Comparison of ENCODE assay signal across 8 cellular contexts in genomic region chr15:75625542-75626347, GRCh38. TPM values are rescaled to one million over a fixed set of nuclear protein-coding genes. Genes with fewer than 3 reads are reported as not detected.
DNase-seq lines count a peak whose midpoint lies in the region; ATAC-seq and TF ChIP-seq lines count a peak whose summit lies in the region.

SNUPN (minus strand) TSS chr15:75625725; CDS start chr15:75621051, 4,674 bp downstream.

- peaks cover 2% of the 10 kb centered on the region for H3K79me2 ChIP-seq in fibroblast of lung (ENCODE audit: control insufficient read depth, insufficient read depth, low read length)

- H2AFZ ChIP-seq in fibroblast of lung (ENCODE audit: low read length), result peak within 1 kb of the TSS; percentile 87

- H3K36me3 ChIP-seq in RWPE2 (ENCODE audit: low read depth) (no peaks in the 10 kb centered on the region), fibroblast of lung (ENCODE audit: control insufficient read depth, insufficient read depth, low read length) (no peaks in the 10 kb centered on the region)
- H3K36me3 ChIP-seq in naive thymus-derived CD4-positive, alpha-beta T cell (ENCODE audit: control insufficient read depth in 2 of 3, insufficient read depth in 3 of 3, low read length in 3 of 3), result peaks cover 0 to 4% (median 0%) of the 10 kb centered on the region in 3 experiments

- H3K4me3 Mint-ChIP-seq in activated T-helper 17 cell treated with anti-CD3 and anti-CD28 coated beads, Interleukin-2, amount 50 U/mL, for 72 hours, result peak within 1 kb of the TSS; percentile 96
- peak within 1 kb of the TSS; percentile 85 to 99 (median 92) for H3K4me3 Mint-ChIP-seq in naive thymus-derived CD4-positive, alpha-beta T cell
- H3K4me3 Mint-ChIP-seq in stimulated activated naive B cell treated with anti-CD40 and anti-IgM and Interleukin-4, amounts not matched to agents 10 μg/mL and 1 μg/mL and 100 μg/mL, for 72 hours, result peak within 1 kb of the TSS; percentile 92 to 97

- H3K27ac Mint-ChIP-seq in activated T-helper 17 cell treated with anti-CD3 and anti-CD28 coated beads, Interleukin-2, amount 50 U/mL, for 72 hours, result peak within 1 kb of the TSS; percentile 97
- H3K27ac Mint-ChIP-seq in naive thymus-derived CD4-positive, alpha-beta T cell, result peak within 1 kb of the TSS; percentile 92 to 99 (median 96)
- peak within 1 kb of the TSS; percentile 97 for H3K27ac Mint-ChIP-seq in stimulated activated naive B cell treated with anti-CD40 and anti-IgM and Interleukin-4, amounts not matched to agents 10 μg/mL and 1 μg/mL and 100 μg/mL, for 72 hours

- peak; percentile 66 for ATAC-seq in GM21786 (IDR thresholded peaks at IDR 0.05; ENCODE audit: unreplicated experiment)
- peak; percentile 84 for ATAC-seq in RWPE2 (ENCODE audit: low read depth)
- peak; percentile 90 for ATAC-seq in activated T-helper 17 cell treated with anti-CD3 and anti-CD28 coated beads, Interleukin-2, amount 50 U/mL, for 72 hours (replicated peaks)
- peak; percentile 97 for ATAC-seq in naive thymus-derived CD4-positive, alpha-beta T cell
- peak; percentile 87 to 94 for ATAC-seq in stimulated activated naive B cell treated with anti-CD40 and anti-IgM and Interleukin-4, amounts not matched to agents 10 μg/mL and 1 μg/mL and 100 μg/mL, for 72 hours (replicated peaks)

- no peaks in the 10 kb centered on the region for H3K27me3 Mint-ChIP-seq in activated T-helper 17 cell treated with anti-CD3 and anti-CD28 coated beads, Interleukin-2, amount 50 U/mL, for 72 hours
- no peaks in the 10 kb centered on the region for H3K27me3 Mint-ChIP-seq in naive thymus-derived CD4-positive, alpha-beta T cell
- no peaks in the 10 kb centered on the region for H3K27me3 Mint-ChIP-seq in stimulated activated naive B cell treated with anti-CD40 and anti-IgM and Interleukin-4, amounts not matched to agents 10 μg/mL and 1 μg/mL and 100 μg/mL, for 72 hours

- no peak for TF ChIP-seq CTCF in RWPE2 (IDR thresholded peaks at IDR 0.05; ENCODE audit: poor library complexity, severe bottlenecking)
- no peak for TF ChIP-seq CTCF in fibroblast of lung (conservative IDR thresholded peaks at IDR 0.05 in 1 of 2, IDR thresholded peaks at IDR 0.05 in 1 of 2; ENCODE audit: low read depth in 1 of 2, low read length in 2 of 2)

- H3K4me2 ChIP-seq in fibroblast of lung (ENCODE audit: extremely low read depth, insufficient read depth, low read length), result peak within 1 kb of the TSS; percentile 94

- H3K27ac ChIP-seq in RWPE2 (ENCODE audit: poor library complexity, severe bottlenecking) (peak within 1 kb of the TSS; percentile 90), fibroblast of lung (ENCODE audit: insufficient read depth, low read length) (peak within 1 kb of the TSS; percentile 67)
- H3K27ac ChIP-seq in naive thymus-derived CD4-positive, alpha-beta T cell (ENCODE audit: low read depth, low read length), result peak within 1 kb of the TSS; percentile 97

- H3K4me1 ChIP-seq in RWPE2 (ENCODE audit: insufficient read depth, poor library complexity, severe bottlenecking), result peaks cover 26% of the 10 kb centered on the region
- peaks cover 9% of the 10 kb centered on the region for H3K4me1 ChIP-seq in fibroblast of lung (ENCODE audit: control insufficient read depth, extremely low read depth, insufficient read depth, low read length)
- H3K4me1 ChIP-seq in naive thymus-derived CD4-positive, alpha-beta T cell (ENCODE audit: control insufficient read depth in 2 of 2, insufficient read depth in 2 of 2, low read length in 2 of 2), result peaks cover 11 to 16% of the 10 kb centered on the region in 2 donors

- DNase-seq in DMS53 treated with DMSO at 0.1 percent for 48 hours (lab: John Stamatoyannopoulos, UW; ENCODE audit: unreplicated experiment) (peak; percentile 73), Kasumi-1 (lab: John Stamatoyannopoulos, UW) (peak; percentile 92 to 93), RWPE2 (ENCODE audit: low spot score) (peak; percentile 95), fibroblast of lung (ENCODE audit: low read depth in 2 of 2) (peak; percentile 89 to 93)
- peak; percentile 75 to 92 (median 88) for DNase-seq in naive thymus-derived CD4-positive, alpha-beta T cell
- DNase-seq in stimulated activated naive B cell treated with anti-CD40 and anti-IgM and Interleukin-4, amounts not matched to agents 10 μg/mL and 1 μg/mL and 100 μg/mL, for 72 hours, result peak; percentile 88

- H3K4me3 ChIP-seq in RWPE2 (ENCODE audit: severe bottlenecking), result peak within 1 kb of the TSS; percentile 86
- peak within 1 kb of the TSS; percentile 44 to 88 (median 71) for H3K4me3 ChIP-seq in fibroblast of lung (replicated peaks in 1 of 4; ENCODE audit: control extremely low read depth in 1 of 4, insufficient read depth in 1 of 4, low read depth in 3 of 4, low read length in 4 of 4)
- H3K4me3 ChIP-seq in naive thymus-derived CD4-positive, alpha-beta T cell (ENCODE audit: low read length), result peak within 1 kb of the TSS; percentile 100

- H3K4me1 Mint-ChIP-seq in activated T-helper 17 cell treated with anti-CD3 and anti-CD28 coated beads, Interleukin-2, amount 50 U/mL, for 72 hours, result peaks cover 20% of the 10 kb centered on the region
- H3K4me1 Mint-ChIP-seq in naive thymus-derived CD4-positive, alpha-beta T cell, result peaks cover 22 to 41% (median 35%) of the 10 kb centered on the region in 7 donors
- peaks cover 14 to 35% of the 10 kb centered on the region in 2 donors for H3K4me1 Mint-ChIP-seq in stimulated activated naive B cell treated with anti-CD40 and anti-IgM and Interleukin-4, amounts not matched to agents 10 μg/mL and 1 μg/mL and 100 μg/mL, for 72 hours

- POLR2A ChIA-PET in naive thymus-derived CD4-positive, alpha-beta T cell (lab: Charles Lee), result interaction anchor here (0.6 to 3.7 kb wide), 24 partner anchors 12 to 1010 kb away, joined by 3 to 175 read pairs (median 4); partner anchors contain the start of genes CLK3, IMP3, MAN2C1 and PPCDC

- intact Hi-C loops in naive thymus-derived CD4-positive, alpha-beta T cell (cut with micrococcal nuclease), result loop anchor here (1.0 to 5.0 kb wide), 14 partner anchors 15 to 928 kb away; partner anchors contain the start of genes IMP3 (in 2 of the 2), MAN2C1 (in 2 of the 2), PTPN9 (in 2 of the 2) and C15orf39 (in 1 of the 2)

- H4K20me1 ChIP-seq in fibroblast of lung (ENCODE audit: control insufficient read depth, extremely low read depth, insufficient read depth, low read length), result no peaks in the 10 kb centered on the region

- H3K36me3 Mint-ChIP-seq in activated T-helper 17 cell treated with anti-CD3 and anti-CD28 coated beads, Interleukin-2, amount 50 U/mL, for 72 hours (ENCODE audit: low read depth), result peaks cover 14% of the 10 kb centered on the region
- peaks cover 0 to 7% (median 3%) of the 10 kb centered on the region in 5 donors for H3K36me3 Mint-ChIP-seq in naive thymus-derived CD4-positive, alpha-beta T cell
- H3K36me3 Mint-ChIP-seq in stimulated activated naive B cell treated with anti-CD40 and anti-IgM and Interleukin-4, amounts not matched to agents 10 μg/mL and 1 μg/mL and 100 μg/mL, for 72 hours, result peaks cover 2 to 11% of the 10 kb centered on the region in 2 donors

- H3K9me3 ChIP-seq in RWPE2 (ENCODE audit: severe bottlenecking) (no peaks in the 10 kb centered on the region), fibroblast of lung (ENCODE audit: control insufficient read depth, insufficient read depth, low read depth, low read length) (no peaks in the 10 kb centered on the region)
- no peaks in the 10 kb centered on the region for H3K9me3 ChIP-seq in naive thymus-derived CD4-positive, alpha-beta T cell (ENCODE audit: control insufficient read depth in 2 of 3, low read length in 3 of 3)

- H3K9me3 Mint-ChIP-seq in activated T-helper 17 cell treated with anti-CD3 and anti-CD28 coated beads, Interleukin-2, amount 50 U/mL, for 72 hours, result no peaks in the 10 kb centered on the region
- H3K9me3 Mint-ChIP-seq in naive thymus-derived CD4-positive, alpha-beta T cell, result no peaks in the 10 kb centered on the region
- H3K9me3 Mint-ChIP-seq in stimulated activated naive B cell treated with anti-CD40 and anti-IgM and Interleukin-4, amounts not matched to agents 10 μg/mL and 1 μg/mL and 100 μg/mL, for 72 hours, result no peaks in the 10 kb centered on the region

- no peaks in the 10 kb centered on the region for H3K27me3 ChIP-seq in RWPE2 (ENCODE audit: insufficient read depth, poor library complexity, severe bottlenecking)
- no peaks in the 10 kb centered on the region for H3K27me3 ChIP-seq in fibroblast of lung (ENCODE audit: control insufficient read depth, insufficient read depth, low read length)
- H3K27me3 ChIP-seq in naive thymus-derived CD4-positive, alpha-beta T cell (ENCODE audit: control insufficient read depth in 2 of 2, insufficient read depth in 2 of 2, low read length in 2 of 2), result no peaks in the 10 kb centered on the region

- CTCF ChIA-PET in naive thymus-derived CD4-positive, alpha-beta T cell (lab: Charles Lee), result interaction anchor here (0.6 to 1.9 kb wide), 6 partner anchors 15 to 838 kb away, joined by 3 to 19 read pairs (median 6); partner anchors contain the start of genes IMP3 and MAN2C1

- peak within 1 kb of the TSS; percentile 78 for H3K9ac ChIP-seq in fibroblast of lung (ENCODE audit: insufficient read depth, low read length)

RNA-seq across cellular contexts. Expression of gene SNUPN, which starts in this region (rescaled TPM):
- 10 to 100 TPM; 26.0 to 34.8 TPM for total RNA-seq in activated T-helper 17 cell treated with anti-CD3 and anti-CD28 coated beads, Interleukin-2, amount 50 U/mL, for 72 hours
- total RNA-seq in fibroblast of lung, result 31.3 and 32.7 TPM in 2 replicates
- polyA plus RNA-seq in fibroblast of lung, result 32.1 and 35.9 TPM in 2 replicates
- polyA plus RNA-seq in fibroblast of lung (2012), result 24.7 and 30.6 TPM in 2 replicates
- polyA minus RNA-seq in fibroblast of lung (ENCODE audit: low replicate concordance), result 4.9 and 13.0 TPM in 2 replicates
- 10 to 100 TPM; 16.5 to 33.2 (median 21.5) TPM for total RNA-seq in naive thymus-derived CD4-positive, alpha-beta T cell
- polyA plus RNA-seq in naive thymus-derived CD4-positive, alpha-beta T cell, result 10 to 100 TPM; 41.1 to 51.5 TPM

Comparison
In these comparisons a context has a peak if more than half of its experiments do, and no peak if none do; other contexts are left out.
1. Peak in every context shown above with its lines: DNase-seq, ATAC-seq, H3K4me3 ChIP-seq and H3K27ac ChIP-seq.